In genomic region chr9:111037744-111038335, GRCh38 we compare ENCODE assay signal across 8 cellular contexts. TPM values are rescaled to one million over a fixed set of nuclear protein-coding genes. Genes with fewer than 3 reads are reported as not detected.
DNase-seq lines count a peak whose midpoint lies in the region; ATAC-seq and TF ChIP-seq lines count a peak whose summit lies in the region.

No MANE protein-coding gene starts in this region.

- peak overlapping the region; percentile 77 for H3K9ac ChIP-seq in HUES64 (ENCODE audit: low read depth, low read length)

- H3K4me3 Mint-ChIP-seq in stimulated activated memory B cell treated with anti-CD40 and anti-IgM and Interleukin-4, amounts not matched to agents 10 μg/mL and 1 μg/mL and 100 μg/mL, for 72 hours = no peak overlapping the region

- DNase-seq in NCI-H2196 (lab: John Stamatoyannopoulos, UW; ENCODE audit: unreplicated experiment) (peak; percentile 23), NCI-H2196 treated with DMSO at 0.1 percent for 48 hours (lab: John Stamatoyannopoulos, UW; ENCODE audit: unreplicated experiment) (no peak), body of pancreas (peak; percentile 45 to 64 (median 55)), islet precursor cell (peak; percentile 76), kidney glomerular epithelial cell (lab: John Stamatoyannopoulos, UW) (no peak)

- H3K27me3 ChIP-seq in HUES64 (ENCODE audit: insufficient read depth, low read length) (peaks cover 32% of the 10 kb centered on the region), body of pancreas (no peaks in the 10 kb centered on the region)

- WGBS in HUES64 = under 1% methylated on average over 82 of the region's 82 CpGs
- WGBS in body of pancreas, 2 donors = 0 to 1% methylated on average over 1 to 51 of the region's 82 CpGs

- TF ChIP-seq POLR2A in body of pancreas (IDR thresholded peaks at IDR 0.05) = peak in 1 of 3 donors; percentile 24

- H3K27ac ChIP-seq in HUES64 (ENCODE audit: low read depth, low read length) (no peak overlapping the region), body of pancreas (peak overlapping the region; percentile 65 to 94 (median 84))

- H3K4me1 ChIP-seq in HUES64 (ENCODE audit: insufficient read depth, low read length) = peaks cover 7% of the 10 kb centered on the region; the same call in 1 of the 2 replicates
- H3K4me1 ChIP-seq in body of pancreas = peaks cover 13% of the 10 kb centered on the region

- peak in 3 of 7 experiments; percentile 8 to 37 (median 18) for TF ChIP-seq CTCF in body of pancreas (IDR thresholded peaks at IDR 0.05)

- peak; percentile 50 for ATAC-seq in body of pancreas
- peak; percentile 32 for ATAC-seq in stimulated activated memory B cell treated with anti-CD40 and anti-IgM and Interleukin-4, amounts not matched to agents 10 μg/mL and 1 μg/mL and 100 μg/mL, for 72 hours
- ATAC-seq in GM21786 (IDR thresholded peaks at IDR 0.05; ENCODE audit: unreplicated experiment) = no peak

- no peak overlapping the region for H3K27ac Mint-ChIP-seq in stimulated activated memory B cell treated with anti-CD40 and anti-IgM and Interleukin-4, amounts not matched to agents 10 μg/mL and 1 μg/mL and 100 μg/mL, for 72 hours

- H3K4me3 ChIP-seq in HUES64 (ENCODE audit: low read length) (peak overlapping the region; percentile 60), body of pancreas (peak overlapping the region; percentile 44 to 71)

- H3K9me3 ChIP-seq in HUES64 (ENCODE audit: insufficient read depth, low read depth, low read length) (no peaks in the 10 kb centered on the region), body of pancreas (no peaks in the 10 kb centered on the region)

- intact Hi-C loops in body of pancreas (cut with DNase I) = no loop called here

- H3K9me3 Mint-ChIP-seq in stimulated activated memory B cell treated with anti-CD40 and anti-IgM and Interleukin-4, amounts not matched to agents 10 μg/mL and 1 μg/mL and 100 μg/mL, for 72 hours = no peaks in the 10 kb centered on the region

- H3K27me3 Mint-ChIP-seq in stimulated activated memory B cell treated with anti-CD40 and anti-IgM and Interleukin-4, amounts not matched to agents 10 μg/mL and 1 μg/mL and 100 μg/mL, for 72 hours = peaks cover 56% of the 10 kb centered on the region

- peaks cover 4% of the 10 kb centered on the region for H3K36me3 Mint-ChIP-seq in stimulated activated memory B cell treated with anti-CD40 and anti-IgM and Interleukin-4, amounts not matched to agents 10 μg/mL and 1 μg/mL and 100 μg/mL, for 72 hours

- H3K4me1 Mint-ChIP-seq in stimulated activated memory B cell treated with anti-CD40 and anti-IgM and Interleukin-4, amounts not matched to agents 10 μg/mL and 1 μg/mL and 100 μg/mL, for 72 hours = peaks cover 15% of the 10 kb centered on the region

- H3K36me3 ChIP-seq in HUES64 (ENCODE audit: insufficient read depth, low read length) (no peaks in the 10 kb centered on the region), body of pancreas (replicated peaks in 1 of 2; ENCODE audit: insufficient read depth in 1 of 2, low read depth in 2 of 2) (no peaks in the 10 kb centered on the region)

RNA-seq across cellular contexts. Expression of gene LPAR1, which starts 0.4 kb away (rescaled TPM):
- polyA plus RNA-seq in HUES64 (2013, experiment 1 of 2) = 2.5 TPM
- polyA plus RNA-seq in HUES64 (2013, experiment 2 of 2) = 2.3 TPM
- 10 to 100 TPM; 10.9 to 13.0 TPM for total RNA-seq in body of pancreas

Comparison
In these comparisons a context has a peak if more than half of its experiments do, and no peak if none do; other contexts are left out.
1. DNase-seq: peak in NCI-H2196 (single experiment), body of pancreas (4 of 4) and islet precursor cell (single experiment); none in NCI-H2196 treated with DMSO at 0.1 percent for 48 hours (single experiment) and kidney glomerular epithelial cell (single experiment).